1 cellular context compared by ENCODE assay signal in the genomic region with DNA sequence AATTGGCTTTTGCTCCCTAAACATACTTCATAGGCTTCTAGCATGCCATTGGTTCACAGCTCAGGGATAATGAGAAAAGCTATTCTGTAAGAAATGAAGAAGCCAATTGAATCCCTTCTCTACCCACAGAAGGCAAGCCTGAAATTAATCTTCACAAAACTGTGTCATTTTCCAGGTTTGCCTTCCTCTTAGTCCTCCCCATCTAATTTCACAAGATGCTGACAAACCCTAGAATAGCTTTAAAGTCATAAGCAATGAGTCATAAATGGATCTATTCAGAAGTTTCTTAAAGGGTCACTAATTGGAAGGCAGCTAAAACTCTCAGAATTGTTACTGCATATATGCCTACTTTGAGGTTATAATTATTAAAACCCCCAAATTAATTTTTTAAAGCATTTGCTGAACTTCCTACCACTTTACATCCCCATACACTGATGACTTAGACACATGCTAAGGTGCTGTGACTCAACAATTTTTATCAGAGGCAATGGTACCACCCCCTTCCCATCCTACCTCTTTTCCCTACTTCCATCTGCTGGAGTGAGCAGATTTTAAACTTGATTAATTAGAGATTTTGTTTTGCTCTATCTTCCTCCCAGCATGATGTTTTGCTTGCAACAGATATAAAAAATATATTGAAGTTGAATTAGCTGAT.
A peak's percentile ranks its signal among the peaks of the same experiment; 100 is the strongest.
TF ChIP-seq lines count a peak whose summit lies in the region.

No MANE protein-coding gene starts in this region.

TF ChIP-seq in K562, 482 proteins besides CTCF, POLR2A, EP300 and RAD21 (continued from another document):
- TF ChIP-seq, protein P1, sequence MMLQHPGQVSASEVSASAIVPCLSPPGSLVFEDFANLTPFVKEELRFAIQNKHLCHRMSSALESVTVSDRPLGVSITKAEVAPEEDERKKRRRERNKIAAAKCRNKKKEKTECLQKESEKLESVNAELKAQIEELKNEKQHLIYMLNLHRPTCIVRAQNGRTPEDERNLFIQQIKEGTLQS (IDR thresholded peaks at IDR 0.05), result peak; percentile 55; the same call in 1 of the 2 replicates
- TF ChIP-seq, protein P1 (CRISPR knock-in tag; conservative IDR thresholded peaks at IDR 0.05), result no peak
- TF ChIP-seq ZNF764 (CRISPR knock-in tag; IDR thresholded peaks at IDR 0.05; ENCODE audit: low read depth) (no peak), ZNF184 (CRISPR knock-in tag; IDR thresholded peaks at IDR 0.05) (no peak), SRSF3 (IDR thresholded peaks at IDR 0.05; ENCODE audit: insufficient read depth, low read length) (no peak), C11orf30 (IDR thresholded peaks at IDR 0.05; ENCODE audit: low read depth) (peak; percentile 64)
- TF ChIP-seq, protein P2, sequence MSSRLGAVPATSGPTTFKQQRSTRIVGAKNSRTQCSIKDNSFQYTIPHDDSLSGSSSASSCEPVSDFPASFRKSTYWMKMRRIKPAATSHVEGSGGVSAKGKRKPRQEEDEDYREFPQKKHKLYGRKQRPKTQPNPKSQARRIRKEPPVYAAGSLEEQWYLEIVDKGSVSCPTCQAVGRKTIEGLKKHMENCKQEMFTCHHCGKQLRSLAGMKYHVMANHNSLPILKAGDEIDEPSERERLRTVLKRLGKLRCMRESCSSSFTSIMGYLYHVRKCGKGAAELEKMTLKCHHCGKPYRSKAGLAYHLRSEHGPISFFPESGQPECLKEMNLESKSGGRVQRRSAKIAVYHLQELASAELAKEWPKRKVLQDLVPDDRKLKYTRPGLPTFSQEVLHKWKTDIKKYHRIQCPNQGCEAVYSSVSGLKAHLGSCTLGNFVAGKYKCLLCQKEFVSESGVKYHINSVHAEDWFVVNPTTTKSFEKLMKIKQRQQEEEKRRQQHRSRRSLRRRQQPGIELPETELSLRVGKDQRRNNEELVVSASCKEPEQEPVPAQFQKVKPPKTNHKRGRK (tag; IDR thresholded peaks at IDR 0.05), result no peak
